Comparison of ENCODE assay signal across 2 cellular contexts in the genomic region with DNA sequence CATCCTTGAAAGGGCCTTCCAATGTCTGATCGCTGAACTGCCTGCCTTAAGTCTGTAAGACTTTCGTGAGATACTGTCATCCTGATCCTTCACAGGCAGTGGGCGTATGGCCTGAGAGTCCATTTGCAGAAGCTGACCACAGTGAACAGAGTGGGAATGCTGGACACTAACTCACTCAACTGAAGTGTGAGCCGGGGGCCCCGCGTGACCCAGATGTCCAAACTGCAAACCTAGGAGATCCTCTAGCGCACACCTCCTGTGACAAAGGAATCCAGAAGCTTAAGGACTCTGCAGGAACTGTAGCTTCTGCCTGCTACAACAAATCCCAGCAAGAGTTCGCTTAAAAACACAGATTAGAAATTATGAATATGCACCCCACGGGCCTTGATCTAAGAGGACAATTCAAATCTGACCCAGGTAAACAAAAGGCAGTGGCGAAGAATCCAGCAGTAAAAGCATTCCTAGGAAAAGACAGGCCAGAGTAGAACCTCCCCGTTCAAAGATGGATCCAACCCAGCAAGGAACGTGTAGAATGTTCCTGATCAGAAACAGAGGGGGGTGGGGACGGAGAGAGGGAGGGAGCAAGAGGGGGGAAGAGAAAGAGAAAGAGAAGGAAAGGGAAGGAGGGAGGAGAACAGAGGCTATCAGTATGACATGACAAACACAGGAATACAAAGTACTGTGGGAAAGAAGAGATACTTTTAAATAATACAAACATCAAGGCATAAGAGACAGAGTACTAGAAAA.
TF ChIP-seq lines count a peak whose summit lies in the region.

No MANE protein-coding gene starts in this region.

TF ChIP-seq in HepG2, 621 proteins besides CTCF, POLR2A, EP300 and RAD21:
- TF ChIP-seq, protein P1, sequence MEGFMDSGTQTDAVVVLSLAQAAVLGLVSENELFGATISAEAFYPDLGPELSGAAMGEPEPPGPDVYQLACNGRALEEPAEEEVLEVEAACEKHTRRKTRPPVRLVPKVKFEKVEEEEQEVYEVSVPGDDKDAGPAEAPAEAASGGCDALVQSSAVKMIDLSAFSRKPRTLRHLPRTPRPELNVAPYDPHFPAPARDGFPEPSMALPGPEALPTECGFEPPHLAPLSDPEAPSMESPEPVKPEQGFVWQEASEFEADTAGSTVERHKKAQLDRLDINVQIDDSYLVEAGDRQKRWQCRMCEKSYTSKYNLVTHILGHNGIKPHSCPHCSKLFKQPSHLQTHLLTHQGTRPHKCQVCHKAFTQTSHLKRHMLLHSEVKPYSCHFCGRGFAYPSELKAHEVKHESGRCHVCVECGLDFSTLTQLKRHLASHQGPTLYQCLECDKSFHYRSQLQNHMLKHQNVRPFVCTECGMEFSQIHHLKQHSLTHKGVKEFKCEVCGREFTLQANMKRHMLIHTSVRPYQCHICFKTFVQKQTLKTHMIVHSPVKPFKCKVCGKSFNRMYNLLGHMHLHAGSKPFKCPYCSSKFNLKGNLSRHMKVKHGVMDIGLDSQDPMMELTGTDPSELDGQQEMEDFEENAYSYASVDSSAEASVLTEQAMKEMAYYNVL (CRISPR knock-in tag; IDR thresholded peaks at IDR 0.05; ENCODE audit: borderline replicate concordance), result peak; percentile 59; the same call in 1 of the 2 replicates
- TF ChIP-seq, protein P2, sequence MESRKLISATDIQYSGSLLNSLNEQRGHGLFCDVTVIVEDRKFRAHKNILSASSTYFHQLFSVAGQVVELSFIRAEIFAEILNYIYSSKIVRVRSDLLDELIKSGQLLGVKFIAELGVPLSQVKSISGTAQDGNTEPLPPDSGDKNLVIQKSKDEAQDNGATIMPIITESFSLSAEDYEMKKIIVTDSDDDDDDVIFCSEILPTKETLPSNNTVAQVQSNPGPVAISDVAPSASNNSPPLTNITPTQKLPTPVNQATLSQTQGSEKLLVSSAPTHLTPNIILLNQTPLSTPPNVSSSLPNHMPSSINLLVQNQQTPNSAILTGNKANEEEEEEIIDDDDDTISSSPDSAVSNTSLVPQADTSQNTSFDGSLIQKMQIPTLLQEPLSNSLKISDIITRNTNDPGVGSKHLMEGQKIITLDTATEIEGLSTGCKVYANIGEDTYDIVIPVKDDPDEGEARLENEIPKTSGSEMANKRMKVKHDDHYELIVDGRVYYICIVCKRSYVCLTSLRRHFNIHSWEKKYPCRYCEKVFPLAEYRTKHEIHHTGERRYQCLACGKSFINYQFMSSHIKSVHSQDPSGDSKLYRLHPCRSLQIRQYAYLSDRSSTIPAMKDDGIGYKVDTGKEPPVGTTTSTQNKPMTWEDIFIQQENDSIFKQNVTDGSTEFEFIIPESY (CRISPR knock-in tag; IDR thresholded peaks at IDR 0.05), result peak; percentile 75
- no peak for TF ChIP-seq STAT5B (CRISPR knock-in tag; IDR thresholded peaks at IDR 0.05)
- TF ChIP-seq, protein P3, sequence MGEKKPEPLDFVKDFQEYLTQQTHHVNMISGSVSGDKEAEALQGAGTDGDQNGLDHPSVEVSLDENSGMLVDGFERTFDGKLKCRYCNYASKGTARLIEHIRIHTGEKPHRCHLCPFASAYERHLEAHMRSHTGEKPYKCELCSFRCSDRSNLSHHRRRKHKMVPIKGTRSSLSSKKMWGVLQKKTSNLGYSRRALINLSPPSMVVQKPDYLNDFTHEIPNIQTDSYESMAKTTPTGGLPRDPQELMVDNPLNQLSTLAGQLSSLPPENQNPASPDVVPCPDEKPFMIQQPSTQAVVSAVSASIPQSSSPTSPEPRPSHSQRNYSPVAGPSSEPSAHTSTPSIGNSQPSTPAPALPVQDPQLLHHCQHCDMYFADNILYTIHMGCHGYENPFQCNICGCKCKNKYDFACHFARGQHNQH (CRISPR knock-in tag; IDR thresholded peaks at IDR 0.05), result no peak

TF ChIP-seq in H1, 55 proteins besides CTCF, POLR2A, EP300 and RAD21:
- TF ChIP-seq BCL11A (IDR thresholded peaks at IDR 0.05; ENCODE audit: low read depth in 2 of 2, low read length in 2 of 2), result no peak
- TF ChIP-seq CBX5 (IDR thresholded peaks at IDR 0.05; ENCODE audit: low read depth, low read length), result no peak
- TF ChIP-seq YY1 (IDR thresholded peaks at IDR 0.05; ENCODE audit: low read depth, low read length), result no peak
- no peak for TF ChIP-seq HDAC6 (IDR thresholded peaks at IDR 0.05; ENCODE audit: low read depth, low read length)
- TF ChIP-seq TAF1 (IDR thresholded peaks at IDR 0.05; ENCODE audit: low read depth, low read length), result no peak
- no peak for TF ChIP-seq SIX5 (IDR thresholded peaks at IDR 0.05; ENCODE audit: low read depth, low read length)
- TF ChIP-seq JUND (IDR thresholded peaks at IDR 0.05; ENCODE audit: low read length), result no peak
- TF ChIP-seq, protein P4, sequence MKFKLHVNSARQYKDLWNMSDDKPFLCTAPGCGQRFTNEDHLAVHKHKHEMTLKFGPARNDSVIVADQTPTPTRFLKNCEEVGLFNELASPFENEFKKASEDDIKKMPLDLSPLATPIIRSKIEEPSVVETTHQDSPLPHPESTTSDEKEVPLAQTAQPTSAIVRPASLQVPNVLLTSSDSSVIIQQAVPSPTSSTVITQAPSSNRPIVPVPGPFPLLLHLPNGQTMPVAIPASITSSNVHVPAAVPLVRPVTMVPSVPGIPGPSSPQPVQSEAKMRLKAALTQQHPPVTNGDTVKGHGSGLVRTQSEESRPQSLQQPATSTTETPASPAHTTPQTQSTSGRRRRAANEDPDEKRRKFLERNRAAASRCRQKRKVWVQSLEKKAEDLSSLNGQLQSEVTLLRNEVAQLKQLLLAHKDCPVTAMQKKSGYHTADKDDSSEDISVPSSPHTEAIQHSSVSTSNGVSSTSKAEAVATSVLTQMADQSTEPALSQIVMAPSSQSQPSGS (IDR thresholded peaks at IDR 0.05; ENCODE audit: low read length), result no peak
- TF ChIP-seq RBBP5 (IDR thresholded peaks at IDR 0.05; ENCODE audit: borderline replicate concordance, low read depth, low read length), result no peak
TF ChIP-seq in H1: peak in this region for 0.
